ENCODE assay signal across 9 cellular contexts in genomic region chr17:16442141-16442540, GRCh38. TPM values are rescaled to one million over a fixed set of nuclear protein-coding genes. Genes with fewer than 3 reads are reported as not detected.
DNase-seq lines count a peak whose midpoint lies in the region; ATAC-seq lines count a peak whose summit lies in the region.
"Had no signal": no experiment of that assay in that cellular context is flagged by ENCODE, and none has a peak within 500 bp of the region (broad histone marks: within the 10 kb centered on the region; RNA-seq: fewer than 3 reads in every experiment).

No MANE protein-coding gene starts in this region.

- H3K27me3 Mint-ChIP-seq in activated T-cell treated with anti-CD3 and anti-CD28 coated beads, Interleukin-2, amount 50 U/mL, for 72 hours (ENCODE audit: low read depth) = no peaks in the 10 kb centered on the region

- H3K27ac ChIP-seq in mesodermal cell (ENCODE audit: low read depth, low read length, severe bottlenecking) = peak overlapping the region; percentile 32

- H3K4me3 Mint-ChIP-seq in activated T-cell treated with anti-CD3 and anti-CD28 coated beads, Interleukin-2, amount 50 U/mL, for 72 hours = peak overlapping the region; percentile 99

- WGBS in mesodermal cell (ENCODE audit: insufficient coverage in 2 of 2), 2 experiments = 70 to 71% methylated on average over 1 of the region's 1 CpG

- DNase-seq in DMS53 treated with DMSO at 0.1 percent for 48 hours (lab: John Stamatoyannopoulos, UW; ENCODE audit: unreplicated experiment) (peak; percentile 13), Kasumi-1 (lab: John Stamatoyannopoulos, UW) (peak; percentile 22 to 28), GDM1 (lab: John Stamatoyannopoulos, UW) (no peak)
- no peak for DNase-seq in activated T-cell treated with anti-CD3 and anti-CD28 coated beads, Interleukin-2, amount 50 U/mL, for 72 hours
- DNase-seq: KG1 had no signal

- H3K4me1 ChIP-seq in mesodermal cell (ENCODE audit: control insufficient read depth, insufficient read depth, low read length, poor library complexity, severe bottlenecking) = peaks cover 22% of the 10 kb centered on the region

- peaks cover 24 to 48% of the 10 kb centered on the region in 2 donors for H3K36me3 Mint-ChIP-seq in activated T-cell treated with anti-CD3 and anti-CD28 coated beads, Interleukin-2, amount 50 U/mL, for 72 hours (ENCODE audit: insufficient read depth in 2 of 2)

- H3K9me3 ChIP-seq in mesodermal cell (ENCODE audit: control insufficient read depth, low read length) = no peaks in the 10 kb centered on the region

- no peak for ATAC-seq in activated T-cell treated with anti-CD3 and anti-CD28 coated beads, Interleukin-2, amount 50 U/mL, for 72 hours (replicated peaks in 1 of 2)
- ATAC-seq in HG02642 (IDR thresholded peaks at IDR 0.05; ENCODE audit: poor library complexity, unreplicated experiment) (no peak), GM21723 (IDR thresholded peaks at IDR 0.05; ENCODE audit: unreplicated experiment) (no peak), GM18520 (IDR thresholded peaks at IDR 0.05; ENCODE audit: unreplicated experiment) (no peak)

- H3K36me3 ChIP-seq in mesodermal cell (ENCODE audit: control insufficient read depth, insufficient read depth, low read length) = peaks cover 70% of the 10 kb centered on the region

- no peaks in the 10 kb centered on the region for H3K9me3 Mint-ChIP-seq in activated T-cell treated with anti-CD3 and anti-CD28 coated beads, Interleukin-2, amount 50 U/mL, for 72 hours

- H3K4me1 Mint-ChIP-seq in activated T-cell treated with anti-CD3 and anti-CD28 coated beads, Interleukin-2, amount 50 U/mL, for 72 hours (ENCODE audit: low read depth) = peaks cover 76% of the 10 kb centered on the region

- peak overlapping the region; percentile 9 for H3K4me3 ChIP-seq in mesodermal cell (ENCODE audit: extremely low read depth, insufficient read depth, low read length, poor library complexity, severe bottlenecking)

- H3K27ac Mint-ChIP-seq in activated T-cell treated with anti-CD3 and anti-CD28 coated beads, Interleukin-2, amount 50 U/mL, for 72 hours = peak overlapping the region; percentile 99

RNA-seq across cellular contexts. Expression of gene TRPV2, which starts 26.8 kb away (rescaled TPM):
- 10 to 100 TPM; 46.0 to 47.3 TPM for total RNA-seq in activated T-cell treated with anti-CD3 and anti-CD28 coated beads, Interleukin-2, amount 50 U/mL, for 72 hours
- 40.3 TPM for polyA plus RNA-seq in mesodermal cell (2013, experiment 1 of 2)
- polyA plus RNA-seq in mesodermal cell (2013, experiment 2 of 2) = 37.5 TPM

RNA-seq across cellular contexts. Expression of gene LRRC75A, which starts 49.9 kb away (rescaled TPM):
- total RNA-seq in activated T-cell treated with anti-CD3 and anti-CD28 coated beads, Interleukin-2, amount 50 U/mL, for 72 hours = 1 to 10 TPM; 2.6 to 3.4 TPM
- polyA plus RNA-seq in mesodermal cell (2013, experiment 1 of 2) = 1.3 TPM
- polyA plus RNA-seq in mesodermal cell (2013, experiment 2 of 2) = 1.3 TPM

Comparison
In these comparisons a context has a peak if more than half of its experiments do, and no peak if none do; other contexts are left out.
1. DNase-seq: peak in DMS53 treated with DMSO at 0.1 percent for 48 hours (single experiment) and Kasumi-1 (2 of 2); none in activated T-cell treated with anti-CD3 and anti-CD28 coated beads, Interleukin-2, amount 50 U/mL, for 72 hours (0 of 2) and GDM1 (single experiment).